21 cellular contexts compared by ENCODE assay signal in genomic region chr2:219420687-219421086, GRCh38. TPM values are rescaled to one million over a fixed set of nuclear protein-coding genes. Genes with fewer than 3 reads are reported as not detected.
DNase-seq lines count a peak whose midpoint lies in the region; ATAC-seq and TF ChIP-seq lines count a peak whose summit lies in the region.
"Had no signal": no experiment of that assay in that cellular context is flagged by ENCODE, and none has a peak within 500 bp of the region (broad histone marks: within the 10 kb centered on the region; RNA-seq: fewer than 3 reads in every experiment).

No MANE protein-coding gene starts in this region.

- peaks cover 2 to 28% (median 14%) of the 10 kb centered on the region in 9 donors for H3K4me1 ChIP-seq in heart right ventricle
- peaks cover 24% of the 10 kb centered on the region for H3K4me1 ChIP-seq in muscle layer of colon (ENCODE audit: insufficient read depth, low read length)
- H3K4me1 ChIP-seq in sigmoid colon, result peaks cover 0 to 54% (median 31%) of the 10 kb centered on the region in 4 donors
- peaks cover 0 to 2% of the 10 kb centered on the region in 2 donors for H3K4me1 ChIP-seq in uterus

- TF ChIP-seq POLR2A in sigmoid colon (IDR thresholded peaks at IDR 0.05), result no peak
- no peak for TF ChIP-seq POLR2A in uterus (IDR thresholded peaks at IDR 0.05)

- H3K4me3 ChIP-seq in heart right ventricle (peak overlapping the region; percentile 28 to 74 (median 59)), muscle layer of colon (ENCODE audit: low read depth in 1 of 2, low read length in 2 of 2) (peak overlapping the region; percentile 90 to 97), sigmoid colon (peak overlapping the region; percentile 60 to 93 (median 83)), uterus (peak overlapping the region; percentile 56 to 75)
- H3K4me3 ChIP-seq: BLaER1, GM23338, MG63 had no signal

- 61 to 74% methylated on average over 8 of the region's 8 CpGs for WGBS in heart right ventricle, 2 donors
- WGBS in sigmoid colon, 2 donors, result 78 to 88% methylated on average over 8 of the region's 8 CpGs

- peaks cover 0 to 38% (median 24%) of the 10 kb centered on the region in 7 donors for H3K27me3 ChIP-seq in heart right ventricle
- H3K27me3 ChIP-seq in muscle layer of colon (ENCODE audit: control insufficient read depth in 1 of 2, insufficient read depth in 2 of 2, low read length in 2 of 2), result peaks cover 0 to 15% of the 10 kb centered on the region in 2 donors
- H3K27me3 ChIP-seq in sigmoid colon, result peaks cover 0 to 11% (median 0%) of the 10 kb centered on the region in 3 donors
- H3K27me3 ChIP-seq in uterus, result no peaks in the 10 kb centered on the region
- H3K27me3 ChIP-seq: BLaER1, MG63 had no signal

- H3K9me3 ChIP-seq in heart right ventricle, result no peaks in the 10 kb centered on the region
- no peaks in the 10 kb centered on the region for H3K9me3 ChIP-seq in muscle layer of colon (ENCODE audit: low read length)
- no peaks in the 10 kb centered on the region for H3K9me3 ChIP-seq in sigmoid colon
- H3K9me3 ChIP-seq in uterus, result no peaks in the 10 kb centered on the region
- H3K9me3 ChIP-seq: BLaER1, MG63, Peyer's patch had no signal

- no peak for TF ChIP-seq EP300 in sigmoid colon (IDR thresholded peaks at IDR 0.05)

- ATAC-seq in heart right ventricle, result no peak
- ATAC-seq in left cardiac atrium, result no peak
- no peak for ATAC-seq in GM21717 (IDR thresholded peaks at IDR 0.05; ENCODE audit: unreplicated experiment)
- ATAC-seq: GM23338 had no signal

- intact Hi-C loops in heart right ventricle (cut with DNase I), result no loop called here
- intact Hi-C loops in left cardiac atrium (cut with DNase I), result no loop called here
- intact Hi-C loops in sigmoid colon (cut with DNase I), result no loop called here
- intact Hi-C loops in uterus (cut with DNase I; ENCODE audit: low total_unique reads), result no loop called here

- peaks cover 0 to 58% (median 10%) of the 10 kb centered on the region in 9 donors for H3K36me3 ChIP-seq in heart right ventricle
- H3K36me3 ChIP-seq in muscle layer of colon (ENCODE audit: insufficient read depth, low read length), result peaks cover 53% of the 10 kb centered on the region
- H3K36me3 ChIP-seq in sigmoid colon, result peaks cover 34 to 72% (median 57%) of the 10 kb centered on the region in 4 donors
- H3K36me3 ChIP-seq in uterus, result no peaks in the 10 kb centered on the region
- H3K36me3 ChIP-seq: BLaER1, MG63, Peyer's patch had no signal

- peak overlapping the region; percentile 100 for H3K9ac ChIP-seq in muscle layer of colon (ENCODE audit: low read length)
- H3K9ac ChIP-seq: BLaER1 had no signal

- DNase-seq in heart right ventricle (peak in 1 of 2 donors; percentile 16), left cardiac atrium (no peak), sigmoid colon (no peak), uterus (peak in 1 of 2 donors; percentile 20), hypothalamus (lab: John Stamatoyannopoulos, UW) (no peak), HT-29 (ENCODE audit: low spot score) (no peak)
- DNase-seq: 8988T; CD8-positive, alpha-beta memory T cell; DND-41; GF-D8; MG63; NCI-H1105 treated with DMSO at 0.1 percent for 48 hours; NCI-H187 treated with DMSO at 0.1 percent for 48 hours; NCI-H446 treated with DMSO at 0.1 percent for 48 hours; NCI-H748 treated with DMSO at 0.1 percent for 48 hours; Peyer's patch had no signal

- TF ChIP-seq CTCF in heart right ventricle (IDR thresholded peaks at IDR 0.05) (no peak), sigmoid colon (IDR thresholded peaks at IDR 0.05) (no peak), uterus (IDR thresholded peaks at IDR 0.05) (no peak)

- peak overlapping the region; percentile 82 to 98 (median 95) for H3K27ac ChIP-seq in heart right ventricle
- peak overlapping the region; percentile 96 for H3K27ac ChIP-seq in muscle layer of colon (ENCODE audit: low read depth, low read length)
- peak overlapping the region; percentile 94 to 99 (median 98) for H3K27ac ChIP-seq in sigmoid colon
- peak overlapping the region; percentile 93 to 99 for H3K27ac ChIP-seq in uterus
- H3K27ac ChIP-seq: BLaER1, HL-60 had no signal

RNA-seq across cellular contexts. Expression of gene DES, which starts 2.5 kb away (rescaled TPM):
- total RNA-seq in heart right ventricle (over 10,000 TPM; 12,560 to 18,019 (median 15,816) TPM), left cardiac atrium (1,000 to 10,000 TPM; 5,895 to 7,519 TPM), sigmoid colon (over 10,000 TPM in 3 of 4 donors, 1,000 to 10,000 TPM in 1; 7,366 to 30,562 (median 13,340) TPM), uterus (1,000 to 10,000 TPM in 2 of 4 donors, 100 to 1,000 TPM in 2; 578 to 3,551 (median 1,628) TPM)
- polyA plus RNA-seq in heart right ventricle (over 10,000 TPM; 13,697 to 18,010 TPM), sigmoid colon (100 to 1,000 TPM in 2 of 3 donors, 10 to 100 TPM in 1; 35.1 to 264 (median 162) TPM)
- 0.63 TPM in 1 of 2 replicates, not detected in the other for total RNA-seq in HT-29 (2014; rRNA removed; shearing (Covaris generic))
- total RNA-seq: CD8-positive, alpha-beta memory T cell had no signal
- polyA plus RNA-seq: CD8-positive, alpha-beta memory T cell had no signal

RNA-seq across cellular contexts. Expression of gene SPEG, which starts 14.0 kb away (rescaled TPM):
- total RNA-seq in heart right ventricle (100 to 1,000 TPM in 9 of 10 donors, 10 to 100 TPM in 1; 97.2 to 151 (median 120) TPM), left cardiac atrium (10 to 100 TPM; 94.6 to 94.9 TPM), sigmoid colon (100 to 1,000 TPM; 123 to 321 (median 194) TPM), uterus (100 to 1,000 TPM in 1 of 4 donors, 10 to 100 TPM in 3; 22.9 to 318 (median 36.1) TPM)
- polyA plus RNA-seq in heart right ventricle (100 to 1,000 TPM in 1 of 2 donors, 10 to 100 TPM in 1; 62.9 to 130 TPM), sigmoid colon (10 to 100 TPM in 2 of 3 donors, 1 to 10 TPM in 1; 6.0 to 25.4 (median 13.4) TPM)
- 6.7 and 8.3 TPM in 2 replicates for total RNA-seq in HT-29 (2014; rRNA removed; shearing (Covaris generic))

RNA-seq across cellular contexts. Expression of gene DNPEP, which starts 33.0 kb away (rescaled TPM):
- total RNA-seq in heart right ventricle (100 to 1,000 TPM in 1 of 10 donors, 10 to 100 TPM in 9; 56.1 to 110 (median 74.0) TPM), left cardiac atrium (10 to 100 TPM; 52.6 to 70.5 TPM), sigmoid colon (10 to 100 TPM; 43.2 to 62.8 (median 53.1) TPM), uterus (10 to 100 TPM; 35.9 to 93.7 (median 47.5) TPM)
- polyA plus RNA-seq in heart right ventricle (10 to 100 TPM; 56.3 to 68.5 TPM), sigmoid colon (100 to 1,000 TPM; 108 to 137 (median 132) TPM)
- total RNA-seq in HT-29 (2014; rRNA removed; shearing (Covaris generic)), result 155 and 158 TPM in 2 replicates

Comparison
In these comparisons a context has a peak if more than half of its experiments do, and no peak if none do; other contexts are left out.
1. RNA of gene DES, which starts 2.5 kb away (total RNA-seq): 12,560 to 18,019 TPM in heart right ventricle, 7,366 to 30,562 TPM in sigmoid colon, 5,895 to 7,519 TPM in left cardiac atrium and 578 to 3,551 TPM in uterus; 0.63 TPM in HT-29; every median in the first group is over 100 times any median in the second.
2. Peak in every context shown above with its lines, with median percentiles within 50 percentile points of each other: H3K27ac ChIP-seq and H3K4me3 ChIP-seq.